Comparison of ENCODE assay signal across 25 cellular contexts in genomic region chr17:43092891-43093290, GRCh38. TPM values are rescaled to one million over a fixed set of nuclear protein-coding genes. Genes with fewer than 3 reads are reported as not detected.
DNase-seq lines count a peak whose midpoint lies in the region; ATAC-seq and TF ChIP-seq lines count a peak whose summit lies in the region.
"Had no signal": no experiment of that assay in that cellular context is flagged by ENCODE, and none has a peak within 500 bp of the region (broad histone marks: within the 10 kb centered on the region; RNA-seq: fewer than 3 reads in every experiment).

No MANE protein-coding gene starts in this region.

- H3K4me3 ChIP-seq in A673 (ENCODE audit: low read depth, low read length, poor library complexity, severe bottlenecking) (no peak overlapping the region), HEK293 (ENCODE audit: low read depth, low read length) (no peak overlapping the region), choroid plexus epithelial cell (ENCODE audit: low read depth, low read length) (no peak overlapping the region)
- H3K4me3 ChIP-seq: gastroesophageal sphincter had no signal

- DNase-seq in A673 (ENCODE audit: low spot score) (peak; percentile 12), choroid plexus epithelial cell (ENCODE audit: low read depth) (peak; percentile 30), myocyte (ENCODE audit: low read depth) (peak; percentile 45), Calu3 (no peak), foreskin melanocyte (no peak), inferior parietal cortex (ENCODE audit: extremely low spot score) (no peak)
- DNase-seq: 8988T; activated CD4-positive, CD25-positive, alpha-beta regulatory T cell; activated CD8-positive, alpha-beta memory T cell treated with anti-CD3 and anti-CD28 coated beads for 24 hours; activated T-cell treated with anti-CD3 and anti-CD28 coated beads, Interleukin-2, amount 50 U/mL, for 72 hours; C1 segment of cervical spinal cord; natural killer cell; NCI-H146; NCI-H2227 treated with DMSO at 0.1 percent for 48 hours; NCI-H774; stimulated activated CD4-positive, alpha-beta T cell treated with anti-CD3 and anti-CD28 coated beads, Interleukin-1b, Interleukin-23, amount 100 ng/mL, for 48 hours; stimulated activated naive B cell treated with anti-CD40 and anti-IgM and Interleukin-4, amounts not matched to agents 10 μg/mL and 1 μg/mL and 100 μg/mL, for 72 hours; T1000; trophoblast cell had no signal

- peaks cover 24% of the 10 kb centered on the region for H3K36me3 Mint-ChIP-seq in Calu3 (ENCODE audit: insufficient read depth, unreplicated experiment)
- H3K36me3 Mint-ChIP-seq: activated naive CD4-positive, alpha-beta T cell treated with anti-CD3 and anti-CD28 coated beads, Interleukin-2, amount 50 U/mL, for 24 hours; IgD-negative memory B cell had no signal

- CTCF ChIA-PET in A673 (lab: Charles Lee): no interaction called here
- CTCF ChIA-PET in HEK293 (lab: Yijun Ruan, JAX): no interaction called here
- CTCF ChIA-PET in Calu3 (lab: Charles Lee): interaction anchor here (0.5 kb wide), 1 partner anchor 70 kb away, joined by 4 read pairs; no protein-coding TSS in a partner anchor

- H3K9me3 ChIP-seq in A673 (ENCODE audit: low read depth, low read length, poor library complexity, severe bottlenecking) (no peaks in the 10 kb centered on the region), HEK293 (ENCODE audit: control insufficient read depth, insufficient read depth, low read depth, low read length) (no peaks in the 10 kb centered on the region)
- H3K9me3 ChIP-seq: gastroesophageal sphincter had no signal

- no TSS peak for BruUV-seq in A673 (replicated peaks; lab: Mats Ljungman, UMichigan)
- BruUV-seq in Calu3 (replicated peaks; lab: Mats Ljungman, UMichigan): no TSS peak

- ATAC-seq in GM21447 (IDR thresholded peaks at IDR 0.05; ENCODE audit: unreplicated experiment): no peak
- ATAC-seq: activated T-cell treated with anti-CD3 and anti-CD28 coated beads, Interleukin-2, amount 50 U/mL, for 72 hours; gastroesophageal sphincter; natural killer cell; sciatic nerve; stimulated activated naive B cell treated with anti-CD40 and anti-IgM and Interleukin-4, amounts not matched to agents 10 μg/mL and 1 μg/mL and 100 μg/mL, for 72 hours had no signal

- H3K4me3 Mint-ChIP-seq in Calu3 (ENCODE audit: low read depth, unreplicated experiment): no peak overlapping the region
- H3K4me3 Mint-ChIP-seq: activated naive CD4-positive, alpha-beta T cell treated with anti-CD3 and anti-CD28 coated beads, Interleukin-2, amount 50 U/mL, for 24 hours; activated T-cell treated with anti-CD3 and anti-CD28 coated beads, Interleukin-2, amount 50 U/mL, for 72 hours; IgD-negative memory B cell; natural killer cell; stimulated activated naive B cell treated with anti-CD40 and anti-IgM and Interleukin-4, amounts not matched to agents 10 μg/mL and 1 μg/mL and 100 μg/mL, for 72 hours had no signal

- intact Hi-C loops in A673 (cut with micrococcal nuclease; ENCODE audit: unreplicated experiment) (no loop called here), Calu3 (cut with micrococcal nuclease; ENCODE audit: unreplicated experiment) (no loop called here)

- H3K9me3 Mint-ChIP-seq in Calu3 (ENCODE audit: low read depth, unreplicated experiment): no peaks in the 10 kb centered on the region
- H3K9me3 Mint-ChIP-seq: activated naive CD4-positive, alpha-beta T cell treated with anti-CD3 and anti-CD28 coated beads, Interleukin-2, amount 50 U/mL, for 24 hours; activated T-cell treated with anti-CD3 and anti-CD28 coated beads, Interleukin-2, amount 50 U/mL, for 72 hours; IgD-negative memory B cell; natural killer cell; stimulated activated naive B cell treated with anti-CD40 and anti-IgM and Interleukin-4, amounts not matched to agents 10 μg/mL and 1 μg/mL and 100 μg/mL, for 72 hours had no signal

- H3K27me3 Mint-ChIP-seq in Calu3 (ENCODE audit: unreplicated experiment): no peaks in the 10 kb centered on the region
- H3K27me3 Mint-ChIP-seq: activated naive CD4-positive, alpha-beta T cell treated with anti-CD3 and anti-CD28 coated beads, Interleukin-2, amount 50 U/mL, for 24 hours; IgD-negative memory B cell; stimulated activated naive B cell treated with anti-CD40 and anti-IgM and Interleukin-4, amounts not matched to agents 10 μg/mL and 1 μg/mL and 100 μg/mL, for 72 hours had no signal

- TF ChIP-seq CTCF in A673 (conservative IDR thresholded peaks at IDR 0.05; ENCODE audit: low read depth, low read length): no peak
- no peak for TF ChIP-seq CTCF in HEK293 (tag by site-specific recombination; IDR thresholded peaks at IDR 0.05)
- no peak for TF ChIP-seq CTCF in choroid plexus epithelial cell (conservative IDR thresholded peaks at IDR 0.05; ENCODE audit: low read depth, low read length)
- no peak for TF ChIP-seq CTCF in Calu3 (IDR thresholded peaks at IDR 0.05; ENCODE audit: unreplicated experiment)

- H3K27ac ChIP-seq in A673 (ENCODE audit: low read depth, low read length, poor library complexity, severe bottlenecking) (no peak overlapping the region), HEK293 (ENCODE audit: extremely low read depth, low read depth, low read length) (no peak overlapping the region)

- no peaks in the 10 kb centered on the region for H3K4me1 ChIP-seq in A673 (ENCODE audit: insufficient read depth, low read length, poor library complexity, severe bottlenecking)
- no peaks in the 10 kb centered on the region for H3K4me1 ChIP-seq in HEK293 (ENCODE audit: control insufficient read depth, insufficient read depth, low read length)

- no peaks in the 10 kb centered on the region for H3K27me3 ChIP-seq in A673 (replicated peaks; ENCODE audit: insufficient read depth, low read depth, low read length, poor library complexity)
- H3K27me3 ChIP-seq: gastroesophageal sphincter had no signal

- no peaks in the 10 kb centered on the region for H3K4me1 Mint-ChIP-seq in Calu3 (ENCODE audit: low read depth, unreplicated experiment)
- H3K4me1 Mint-ChIP-seq: activated naive CD4-positive, alpha-beta T cell treated with anti-CD3 and anti-CD28 coated beads, Interleukin-2, amount 50 U/mL, for 24 hours; IgD-negative memory B cell; natural killer cell; stimulated activated naive B cell treated with anti-CD40 and anti-IgM and Interleukin-4, amounts not matched to agents 10 μg/mL and 1 μg/mL and 100 μg/mL, for 72 hours had no signal

- H3K27ac Mint-ChIP-seq in Calu3 (ENCODE audit: unreplicated experiment): no peak overlapping the region
- H3K27ac Mint-ChIP-seq: activated naive CD4-positive, alpha-beta T cell treated with anti-CD3 and anti-CD28 coated beads, Interleukin-2, amount 50 U/mL, for 24 hours; activated T-cell treated with anti-CD3 and anti-CD28 coated beads, Interleukin-2, amount 50 U/mL, for 72 hours; IgD-negative memory B cell; natural killer cell; stimulated activated naive B cell treated with anti-CD40 and anti-IgM and Interleukin-4, amounts not matched to agents 10 μg/mL and 1 μg/mL and 100 μg/mL, for 72 hours had no signal

- POLR2A ChIA-PET in A673 (lab: Charles Lee; ENCODE audit: low non-redundant PET): no interaction called here
- POLR2A ChIA-PET in HEK293 (lab: Yijun Ruan, JAX): no interaction called here

- H3K36me3 ChIP-seq in A673 (ENCODE audit: insufficient read depth, low read length, poor library complexity, severe bottlenecking) (peaks cover 18% of the 10 kb centered on the region), HEK293 (ENCODE audit: control insufficient read depth in 2 of 2, insufficient read depth in 1 of 2, low read length in 2 of 2) (peaks cover 87 to 95% of the 10 kb centered on the region in 2 experiments)

TF ChIP-seq in HEK293, 187 proteins besides CTCF, POLR2A, EP300 and RAD21 (continues in another document):
- TF ChIP-seq ZNF398 (tag by site-specific recombination; IDR thresholded peaks at IDR 0.05) (no peak), ZNF324 (tag by site-specific recombination; IDR thresholded peaks at IDR 0.05) (no peak), ZNF626 (tag by site-specific recombination; IDR thresholded peaks at IDR 0.05) (no peak), ZNF548 (tag by site-specific recombination; IDR thresholded peaks at IDR 0.05) (no peak), ZBTB8A (tag by site-specific recombination; IDR thresholded peaks at IDR 0.05) (no peak), SCRT2 (tag by site-specific recombination; IDR thresholded peaks at IDR 0.05) (no peak), ZNF585B (tag by site-specific recombination; IDR thresholded peaks at IDR 0.05) (no peak), ZNF266 (tag by site-specific recombination; IDR thresholded peaks at IDR 0.05; ENCODE audit: low read depth) (no peak), ZNF248 (tag by site-specific recombination; IDR thresholded peaks at IDR 0.05) (no peak), ZSCAN23 (tag by site-specific recombination; IDR thresholded peaks at IDR 0.05) (peak; percentile 49; the same call in 1 of the 2 replicates), PBX3 (CRISPR knock-in tag; IDR thresholded peaks at IDR 0.05) (no peak), KLF8 (tag by site-specific recombination; IDR thresholded peaks at IDR 0.05) (no peak), ZNF510 (tag by site-specific recombination; IDR thresholded peaks at IDR 0.05; ENCODE audit: insufficient replicate concordance) (no peak), OSR2 (tag by site-specific recombination; IDR thresholded peaks at IDR 0.05) (0 out of 2 replicates have a peak, but pooled peaks have one; percentile 16)

RNA-seq across cellular contexts. Expression of gene BRCA1, which starts 32.3 kb away (rescaled TPM):
- total RNA-seq in A673 (2021): 24.2 and 32.9 TPM in 2 replicates
- 4.9 and 5.2 TPM in 2 replicates for total RNA-seq in myocyte
- polyA plus RNA-seq in myocyte (2012): 1.9 TPM
- total RNA-seq in Calu3 (2022): 62.7 and 67.1 TPM in 2 replicates

Comparison
In these comparisons a context has a peak if more than half of its experiments do, and no peak if none do; other contexts are left out.
1. DNase-seq: peak in A673 (single experiment), choroid plexus epithelial cell (single experiment) and myocyte (single experiment); none in Calu3 (single experiment), foreskin melanocyte (single experiment) and inferior parietal cortex (single experiment).